14 cellular contexts compared by ENCODE assay signal in the genomic region with DNA sequence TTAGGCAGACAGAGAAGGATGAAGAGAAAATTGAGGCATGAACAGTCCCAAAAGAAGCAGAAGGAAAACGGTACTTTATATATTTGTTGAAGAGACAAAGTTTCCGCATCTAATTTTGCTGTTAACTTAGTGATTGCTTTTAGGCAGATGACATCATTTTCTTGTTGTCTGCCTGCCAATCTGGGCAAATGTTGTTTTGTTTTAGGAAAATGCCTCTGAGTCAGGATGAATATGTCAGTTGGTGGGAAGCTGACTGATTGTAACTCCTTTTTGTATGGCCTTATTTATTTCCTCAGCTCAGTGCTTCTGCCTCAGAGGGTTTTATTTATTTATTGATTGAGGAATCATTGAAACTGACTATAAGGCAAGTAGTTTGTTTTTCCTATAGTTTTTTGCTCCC. TPM values are rescaled to one million over a fixed set of nuclear protein-coding genes. Genes with fewer than 3 reads are reported as not detected.
DNase-seq lines count a peak whose midpoint lies in the region; ATAC-seq and TF ChIP-seq lines count a peak whose summit lies in the region.
"Had no signal": no experiment of that assay in that cellular context is flagged by ENCODE, and none has a peak within 500 bp of the region (broad histone marks: within the 10 kb centered on the region; RNA-seq: fewer than 3 reads in every experiment).

No MANE protein-coding gene starts in this region.

- no peak overlapping the region for H3K9ac ChIP-seq in MM.1S (ENCODE audit: low read length)

- ATAC-seq in omental fat pad (ENCODE audit: low FRiP score): peak; percentile 62
- ATAC-seq: T-helper 17 cell had no signal

- no peaks in the 10 kb centered on the region for H3K79me2 ChIP-seq in MM.1S (ENCODE audit: low read length)

- no peak overlapping the region for H3K4me2 ChIP-seq in MM.1S (ENCODE audit: low read depth, low read length)

- H3F3A ChIP-seq in MM.1S (ENCODE audit: insufficient read depth, low read length): no peaks in the 10 kb centered on the region

- no peak overlapping the region for H3K4me3 ChIP-seq in MM.1S (ENCODE audit: low read length)

- H3K27me3 ChIP-seq in MM.1S (replicated peaks; ENCODE audit: insufficient read depth, low read length): no peaks in the 10 kb centered on the region

- no peaks in the 10 kb centered on the region for H3K9me2 ChIP-seq in MM.1S (replicated peaks; ENCODE audit: insufficient read depth, low read length)

- no peaks in the 10 kb centered on the region for H4K20me1 ChIP-seq in MM.1S (ENCODE audit: insufficient read depth, low read length)

- TF ChIP-seq CTCF in omental fat pad (IDR thresholded peaks at IDR 0.05) (no peak), MM.1S (IDR thresholded peaks at IDR 0.05; ENCODE audit: low read length) (no peak)

- no peaks in the 10 kb centered on the region for H3K36me3 ChIP-seq in MM.1S (replicated peaks; ENCODE audit: insufficient read depth, low read length)

- peak; percentile 93 for DNase-seq in ELR (ENCODE audit: low read depth)
- DNase-seq in RKO (ENCODE audit: low spot score): peak; percentile 71
- peak; percentile 60 for DNase-seq in epithelial cell of prostate (ENCODE audit: low read depth, low spot score)
- DNase-seq in omental fat pad (ENCODE audit: low spot score): no peak
- DNase-seq in germinal center (ENCODE audit: low spot score): no peak
- no peak for DNase-seq in NCI-H2029 treated with DMSO at 0.1 percent for 48 hours (lab: John Stamatoyannopoulos, UW)
- DNase-seq in MM.1S: no peak
- DNase-seq in NCI-H1436 (lab: John Stamatoyannopoulos, UW): no peak
- DNase-seq: activated CD8-positive, alpha-beta memory T cell treated with anti-CD3 and anti-CD28 coated beads for 24 hours; activated naive CD8-positive, alpha-beta T cell treated with anti-CD3 and anti-CD28 coated beads for 36 hours; kidney; T-helper 17 cell had no signal

- H3K4me1 ChIP-seq in MM.1S (ENCODE audit: low read length): no peaks in the 10 kb centered on the region

- peak overlapping the region; percentile 12 for H3K27ac ChIP-seq in epithelial cell of prostate
- H3K27ac ChIP-seq in MM.1S (ENCODE audit: low read length): no peak overlapping the region
- H3K27ac ChIP-seq: HL-60 had no signal

- H3K9me3 ChIP-seq in MM.1S (replicated peaks; ENCODE audit: insufficient read depth, low read length): no peaks in the 10 kb centered on the region

- H2AFZ ChIP-seq in MM.1S (ENCODE audit: low read length): no peak overlapping the region

RNA-seq across cellular contexts. Expression of a gene that starts 52.6 kb away (rescaled TPM):
- total RNA-seq in omental fat pad: 100 to 1,000 TPM in 1 of 4 donors, 10 to 100 TPM in 3; 45.3 to 194 (median 64.2) TPM
- total RNA-seq: activated naive CD8-positive, alpha-beta T cell treated with anti-CD3 and anti-CD28 coated beads for 36 hours; neural crest cell had no signal

Comparison
In these comparisons a context has a peak if more than half of its experiments do, and no peak if none do; other contexts are left out.
1. DNase-seq: peak in ELR (single experiment), RKO (single experiment) and epithelial cell of prostate (single experiment); none in omental fat pad (single experiment), germinal center (single experiment), NCI-H2029 treated with DMSO at 0.1 percent for 48 hours (single experiment), MM.1S (single experiment) and NCI-H1436 (single experiment).